8 cellular contexts compared by ENCODE assay signal in the genomic region with DNA sequence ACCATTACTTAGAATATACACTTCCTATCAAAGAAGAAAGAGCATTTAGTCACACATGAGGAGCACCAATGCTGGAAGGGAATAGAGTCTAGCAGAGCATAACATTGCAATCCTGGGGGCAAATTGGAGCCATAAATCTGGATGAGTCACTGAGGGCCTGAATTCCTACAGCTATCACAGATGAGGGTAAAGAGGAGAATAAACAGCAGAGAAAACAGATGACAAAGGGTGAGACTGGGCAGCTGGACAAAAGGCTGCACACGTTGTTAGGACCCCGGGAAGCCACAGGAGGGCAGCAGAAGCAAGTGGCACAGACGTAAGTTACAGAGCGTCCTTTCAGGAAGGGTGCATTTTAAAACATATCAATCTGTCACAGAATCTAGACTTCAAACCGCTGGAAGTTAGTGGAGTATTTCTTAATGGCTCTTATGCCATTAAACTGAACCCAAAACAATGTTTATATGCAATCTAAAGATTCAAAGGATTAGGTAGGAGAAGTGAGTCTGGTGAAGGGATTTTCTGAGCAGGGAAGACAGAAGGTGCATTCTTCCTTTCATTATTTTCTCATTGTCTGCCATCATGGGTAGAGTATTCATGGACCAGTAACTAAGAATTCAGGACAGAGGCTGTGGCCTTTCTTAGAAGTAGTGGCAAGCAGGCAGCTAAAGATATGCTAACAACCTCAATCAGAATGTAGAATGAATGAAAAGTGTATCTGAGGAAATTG.
DNase-seq lines count a peak whose midpoint lies in the region; FAIRE-seq and TF ChIP-seq lines count a peak whose summit lies in the region.

No MANE protein-coding gene starts in this region.

- no peak for TF ChIP-seq POLR2A in H54 (IDR thresholded peaks at IDR 0.05; ENCODE audit: low read depth, low read length)

- H3K4me1 ChIP-seq in KMS-11 (ENCODE audit: low read depth, poor library complexity, severe bottlenecking), result peaks cover 5% of the 10 kb centered on the region
- H3K4me1 ChIP-seq in OCI-LY7 (ENCODE audit: insufficient read depth, low read length, poor library complexity, severe bottlenecking), result no peaks in the 10 kb centered on the region
- H3K4me1 ChIP-seq in keratinocyte (ENCODE audit: control insufficient read depth, extremely low read depth, insufficient read depth, low read length), result no peaks in the 10 kb centered on the region

- H3K36me3 ChIP-seq in KMS-11 (ENCODE audit: insufficient read depth) (no peaks in the 10 kb centered on the region), OCI-LY7 (ENCODE audit: insufficient read depth, low read length) (no peaks in the 10 kb centered on the region), brain microvascular endothelial cell (replicated peaks) (no peaks in the 10 kb centered on the region), keratinocyte (ENCODE audit: control insufficient read depth in 2 of 2, extremely low read depth in 1 of 2, insufficient read depth in 2 of 2, low read length in 2 of 2) (no peaks in the 10 kb centered on the region)

- H4K20me1 ChIP-seq in KMS-11 (ENCODE audit: insufficient read depth) (no peaks in the 10 kb centered on the region), OCI-LY7 (ENCODE audit: insufficient read depth, low read length) (no peaks in the 10 kb centered on the region), keratinocyte (ENCODE audit: control insufficient read depth, extremely low read depth, insufficient read depth, low read length) (no peaks in the 10 kb centered on the region)

- H3K9ac ChIP-seq in KMS-11 (no peak overlapping the region), keratinocyte (ENCODE audit: control insufficient read depth, extremely low read depth, insufficient read depth, low read length) (no peak overlapping the region)

- peak overlapping the region; percentile 71 for H2AFZ ChIP-seq in KMS-11 (ENCODE audit: low read depth)
- H2AFZ ChIP-seq in OCI-LY7 (ENCODE audit: low read length), result peak overlapping the region; percentile 39; the same call in 1 of the 2 replicates
- peak overlapping the region; percentile 31 for H2AFZ ChIP-seq in keratinocyte (ENCODE audit: control insufficient read depth, low read length)

- no peak overlapping the region for H3K4me3 ChIP-seq in KMS-11 (IDR thresholded peaks at IDR 0.05; ENCODE audit: insufficient read depth, low read depth, low read length)
- no peak overlapping the region for H3K4me3 ChIP-seq in OCI-LY7 (ENCODE audit: low read depth, low read length, poor library complexity, severe bottlenecking)
- H3K4me3 ChIP-seq in brain microvascular endothelial cell (ENCODE audit: low read depth, low read length), result no peak overlapping the region
- no peak overlapping the region for H3K4me3 ChIP-seq in keratinocyte (ENCODE audit: control insufficient read depth in 2 of 3, extremely low read depth in 1 of 3, insufficient read depth in 2 of 3, low read depth in 1 of 3, low read length in 3 of 3)

- H3K79me2 ChIP-seq in KMS-11 (ENCODE audit: insufficient read depth, low read depth), result no peaks in the 10 kb centered on the region
- H3K79me2 ChIP-seq in OCI-LY7 (ENCODE audit: insufficient read depth, low read depth, low read length), result no peaks in the 10 kb centered on the region
- no peaks in the 10 kb centered on the region for H3K79me2 ChIP-seq in keratinocyte (ENCODE audit: control insufficient read depth, insufficient read depth, low read length)

- H3K9me1 ChIP-seq in keratinocyte (ENCODE audit: control insufficient read depth, extremely low read depth, insufficient read depth, low read length), result no peaks in the 10 kb centered on the region

- BruUV-seq in OCI-LY7 (replicated peaks; lab: Mats Ljungman, UMichigan), result no TSS peak

- H3K9me2 ChIP-seq in OCI-LY7 (ENCODE audit: insufficient read depth, low read length), result no peaks in the 10 kb centered on the region

- DNase-seq in SIG-M5 treated with dmso at 0.1 percent for 504 hours (lab: John Stamatoyannopoulos, UW; ENCODE audit: unreplicated experiment) (peak; percentile 58), SIG-M5 (lab: John Stamatoyannopoulos, UW) (no peak), H54 (ENCODE audit: insufficient read length, low spot score) (peak; percentile 27), OCI-LY7 (ENCODE audit: low spot score) (peak; percentile 76), brain microvascular endothelial cell (peak; percentile 93), keratinocyte (ENCODE audit: low read depth, low spot score) (no peak)
- peak; percentile 9 to 18 for DNase-seq in stimulated activated CD4-positive, alpha-beta T cell treated with anti-CD3 and anti-CD28 coated beads, Interleukin-15, amount 100 ng/mL, for 48 hours (ENCODE audit: low read depth in 2 of 2)

- H3K27me3 ChIP-seq in KMS-11 (ENCODE audit: insufficient read depth, low read depth) (no peaks in the 10 kb centered on the region), brain microvascular endothelial cell (replicated peaks) (no peaks in the 10 kb centered on the region), keratinocyte (ENCODE audit: control insufficient read depth, extremely low read depth, insufficient read depth, low read length) (peaks cover 3% of the 10 kb centered on the region)

- intact Hi-C loops in OCI-LY7 (cut with micrococcal nuclease; ENCODE audit: unreplicated experiment), result loop anchor here (1.0 to 2.0 kb wide), 3 partner anchors 96 to 548 kb away; partner anchors contain the start of gene CCDC175

- TF ChIP-seq CTCF in KMS-11 (conservative IDR thresholded peaks at IDR 0.05; ENCODE audit: low read depth, low read length) (peak; percentile 75), OCI-LY7 (conservative IDR thresholded peaks at IDR 0.05; ENCODE audit: low read length) (peak; percentile 98), brain microvascular endothelial cell (IDR thresholded peaks at IDR 0.05; ENCODE audit: low read depth, low read length, missing control alignments) (peak; percentile 93), keratinocyte (optimal IDR thresholded peaks at IDR 0.05 in 1 of 3, IDR thresholded peaks at IDR 0.05 in 1 of 3, conservative IDR thresholded peaks at IDR 0.05 in 1 of 3; ENCODE audit: extremely low read depth in 1 of 3, insufficient read depth in 2 of 3, low read length in 3 of 3) (peak; percentile 88 to 94 (median 90))

- in situ Hi-C loops in brain microvascular endothelial cell (cut with HindIII; ENCODE audit: low pct_ligation_motif_present, low sequenced_read_pairs), result loop anchor here (10.0 kb wide), 1 partner anchor 394 kb away; the partner anchor contains the start of gene DACT1

- H3K27ac ChIP-seq in KMS-11, result no peak overlapping the region
- no peak overlapping the region for H3K27ac ChIP-seq in OCI-LY7 (ENCODE audit: low read depth, low read length, poor library complexity, severe bottlenecking)
- peak overlapping the region; percentile 35 for H3K27ac ChIP-seq in brain microvascular endothelial cell
- no peak overlapping the region for H3K27ac ChIP-seq in keratinocyte (ENCODE audit: control insufficient read depth, insufficient read depth, low read length)

- peak overlapping the region; percentile 29; the same call in 1 of the 2 replicates for H3K4me2 ChIP-seq in KMS-11
- peak overlapping the region; percentile 8; the same call in 1 of the 2 replicates for H3K4me2 ChIP-seq in OCI-LY7 (ENCODE audit: low read length)
- no peak overlapping the region for H3K4me2 ChIP-seq in keratinocyte (ENCODE audit: control insufficient read depth, extremely low read depth, insufficient read depth, low read depth, low read length)

- CTCF ChIA-PET in OCI-LY7 (lab: Charles Lee; ENCODE audit: unreplicated experiment), result no interaction called here

- peak; percentile 91 for FAIRE-seq in H54 (lab: Jason Lieb, UNC)
- FAIRE-seq in keratinocyte (lab: Jason Lieb, UNC), result peak; percentile 91

- H3K9me3 ChIP-seq in OCI-LY7 (ENCODE audit: low read length) (no peaks in the 10 kb centered on the region), keratinocyte (ENCODE audit: control insufficient read depth, low read depth, low read length) (no peaks in the 10 kb centered on the region)

- POLR2A ChIA-PET in OCI-LY7 (lab: Charles Lee), result interaction anchor here (0.6 to 0.8 kb wide), 2 partner anchors 94 to 334 kb away, joined by 3 read pairs; no protein-coding TSS in a partner anchor

- dilution Hi-C loops in keratinocyte (cut with MboI; ENCODE audit: extremely low pct_ligation_motif_present, low sequenced_read_pairs), result no loop called here

Comparison
In these comparisons a context has a peak if more than half of its experiments do, and no peak if none do; other contexts are left out.
1. DNase-seq: peak in SIG-M5 treated with dmso at 0.1 percent for 504 hours (single experiment), H54 (single experiment), OCI-LY7 (single experiment), brain microvascular endothelial cell (single experiment) and stimulated activated CD4-positive, alpha-beta T cell treated with anti-CD3 and anti-CD28 coated beads, Interleukin-15, amount 100 ng/mL, for 48 hours (2 of 2); none in SIG-M5 (single experiment) and keratinocyte (single experiment).
2. Peak in every context shown above with its lines, with median percentiles within 50 percentile points of each other: H2AFZ ChIP-seq and CTCF ChIP-seq.